In the genomic region with DNA sequence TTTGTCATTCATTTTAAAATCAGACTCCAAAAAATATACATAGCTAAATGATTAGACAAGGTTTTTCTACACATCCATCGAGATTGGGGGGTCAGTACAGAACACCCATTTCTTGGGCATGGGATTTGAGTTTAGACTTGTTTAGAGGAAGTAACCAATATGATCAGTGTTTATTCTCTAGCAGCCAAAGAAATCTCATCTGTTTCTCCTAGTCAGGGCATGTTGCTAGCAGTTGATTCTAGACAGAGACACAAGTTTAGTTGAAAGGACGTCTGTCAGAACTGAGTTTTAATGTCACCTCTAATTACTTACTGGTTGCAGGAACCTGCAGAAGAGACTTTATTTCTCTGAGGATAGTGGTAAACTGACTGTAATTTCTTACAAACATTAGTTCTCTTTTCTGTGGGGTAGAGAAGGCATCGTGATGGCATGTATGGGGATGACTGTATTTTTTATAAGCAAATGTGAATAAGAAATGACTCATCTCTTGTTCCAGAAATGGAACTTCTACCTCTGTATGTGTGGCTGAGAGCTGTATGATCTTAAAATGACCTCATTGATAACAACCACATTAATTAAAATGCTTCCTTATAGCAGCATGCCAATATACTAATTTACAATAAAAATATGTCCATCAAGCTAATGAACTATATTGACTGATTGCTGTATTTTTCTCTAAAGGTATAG, we compare ENCODE assay signal across 15 cellular contexts. TPM values are rescaled to one million over a fixed set of nuclear protein-coding genes. Genes with fewer than 3 reads are reported as not detected.
DNase-seq lines count a peak whose midpoint lies in the region; ATAC-seq, FAIRE-seq and TF ChIP-seq lines count a peak whose summit lies in the region.
"Had no signal": no experiment of that assay in that cellular context is flagged by ENCODE, and none has a peak within 500 bp of the region (broad histone marks: within the 10 kb centered on the region; RNA-seq: fewer than 3 reads in every experiment).

No MANE protein-coding gene starts in this region.

- H3K79me2 ChIP-seq in mammary epithelial cell (ENCODE audit: insufficient read depth, low read length) (no peaks in the 10 kb centered on the region), HepG2 (ENCODE audit: insufficient read depth, low read length) (peaks cover 8% of the 10 kb centered on the region)

- H3K9me3 Mint-ChIP-seq in activated T-helper 17 cell treated with anti-CD3 and anti-CD28 coated beads, Interleukin-2, amount 50 U/mL, for 72 hours, result no peaks in the 10 kb centered on the region
- H3K9me3 Mint-ChIP-seq: activated CD4-positive, alpha-beta memory T cell treated with anti-CD3 and anti-CD28 coated beads for 36 hours; activated naive CD8-positive, alpha-beta T cell treated with anti-CD3 and anti-CD28 coated beads, Interleukin-2, amount 10 ng/mL, durations not matched to agents 7 days and 5 days had no signal

- H3K36me3 Mint-ChIP-seq in activated T-helper 17 cell treated with anti-CD3 and anti-CD28 coated beads, Interleukin-2, amount 50 U/mL, for 72 hours (ENCODE audit: low read depth), result no peaks in the 10 kb centered on the region
- H3K36me3 Mint-ChIP-seq: activated CD4-positive, alpha-beta memory T cell treated with anti-CD3 and anti-CD28 coated beads for 36 hours; activated naive CD8-positive, alpha-beta T cell treated with anti-CD3 and anti-CD28 coated beads, Interleukin-2, amount 10 ng/mL, durations not matched to agents 7 days and 5 days had no signal

- DNase-seq in mammary epithelial cell (peak; percentile 60), breast epithelium (ENCODE audit: low spot score in 2 of 2) (no peak), HepG2 (ENCODE audit: low spot score) (no peak), urothelium cell line (ENCODE audit: low spot score) (no peak), GDM1 (lab: John Stamatoyannopoulos, UW) (no peak), GM19238 (ENCODE audit: insufficient read length, low spot score) (no peak)
- DNase-seq: activated CD4-positive, alpha-beta memory T cell treated with anti-CD3 and anti-CD28 coated beads for 36 hours; activated naive CD8-positive, alpha-beta T cell treated with anti-CD3 and anti-CD28 coated beads, Interleukin-2, amount 10 ng/mL, durations not matched to agents 7 days and 5 days; GOT3; NCI-H1105 treated with DMSO at 0.1 percent for 48 hours; posterior cingulate gyrus had no signal

- BruUV-seq in mammary epithelial cell (replicated peaks; lab: Mats Ljungman, UMichigan) (no TSS peak), HepG2 (replicated peaks; lab: Mats Ljungman, UMichigan) (no TSS peak)

- no peak for TF ChIP-seq CTCF in mammary epithelial cell (conservative IDR thresholded peaks at IDR 0.05 in 1 of 2, IDR thresholded peaks at IDR 0.05 in 1 of 2; ENCODE audit: extremely low read depth in 1 of 2, insufficient read depth in 1 of 2, low read depth in 1 of 2, low read length in 2 of 2)
- no peak for TF ChIP-seq CTCF in breast epithelium (IDR thresholded peaks at IDR 0.05)
- TF ChIP-seq CTCF in HepG2 (CRISPR knock-in tag; IDR thresholded peaks at IDR 0.05), result no peak

- peak overlapping the region; percentile 60 for H2AFZ ChIP-seq in mammary epithelial cell (ENCODE audit: low read depth, low read length)
- no peak overlapping the region for H2AFZ ChIP-seq in HepG2 (ENCODE audit: low read length)

- no peaks in the 10 kb centered on the region for H3K9me3 ChIP-seq in mammary epithelial cell (replicated peaks; ENCODE audit: insufficient read depth, low read length)
- no peaks in the 10 kb centered on the region for H3K9me3 ChIP-seq in breast epithelium
- H3K9me3 ChIP-seq in HepG2 (ENCODE audit: low read length), result no peaks in the 10 kb centered on the region

- FAIRE-seq in HepG2 (lab: Jason Lieb, UNC) (no peak), urothelium cell line (lab: Jason Lieb, UNC) (peak; percentile 40)

- no peak for TF ChIP-seq RAD21 in HepG2 (CRISPR knock-in tag; IDR thresholded peaks at IDR 0.05)

- peak overlapping the region; percentile 15 for H3K9ac ChIP-seq in mammary epithelial cell (ENCODE audit: insufficient read depth, low read length)
- no peak overlapping the region for H3K9ac ChIP-seq in HepG2 (ENCODE audit: insufficient read depth, low read depth, low read length)

- H3K4me2 ChIP-seq in mammary epithelial cell (ENCODE audit: insufficient read depth, low read depth, low read length) (peak overlapping the region; percentile 74), HepG2 (ENCODE audit: low read depth, low read length) (no peak overlapping the region)

- H3K4me1 ChIP-seq in mammary epithelial cell (ENCODE audit: insufficient read depth, low read length) (peaks cover 10% of the 10 kb centered on the region), breast epithelium (no peaks in the 10 kb centered on the region), HepG2 (ENCODE audit: insufficient read depth, low read length) (peaks cover 45% of the 10 kb centered on the region)

- peaks cover 23% of the 10 kb centered on the region for H3K27me3 Mint-ChIP-seq in activated T-helper 17 cell treated with anti-CD3 and anti-CD28 coated beads, Interleukin-2, amount 50 U/mL, for 72 hours

- POLR2A ChIA-PET in HepG2 (lab: Yijun Ruan, JAX), result no interaction called here

- no peak for TF ChIP-seq POLR2A in breast epithelium (IDR thresholded peaks at IDR 0.05)
- TF ChIP-seq POLR2A in HepG2 (IDR thresholded peaks at IDR 0.05; ENCODE audit: insufficient read depth in 1 of 2, low read depth in 2 of 2, low read length in 2 of 2), result no peak

- no peaks in the 10 kb centered on the region for H3K4me1 Mint-ChIP-seq in activated T-helper 17 cell treated with anti-CD3 and anti-CD28 coated beads, Interleukin-2, amount 50 U/mL, for 72 hours
- H3K4me1 Mint-ChIP-seq: activated naive CD8-positive, alpha-beta T cell treated with anti-CD3 and anti-CD28 coated beads, Interleukin-2, amount 10 ng/mL, durations not matched to agents 7 days and 5 days; B cell had no signal

- WGBS in mammary epithelial cell (ENCODE audit: low coverage, missing lambda C conversion rate), result 3% methylated on average over 3 of the region's 3 CpGs
- 96% methylated on average over 3 of the region's 3 CpGs for WGBS in HepG2 (ENCODE audit: low lambda C conversion rate)

- no peaks in the 10 kb centered on the region for H4K20me1 ChIP-seq in mammary epithelial cell (ENCODE audit: insufficient read depth, low read length)
- H4K20me1 ChIP-seq in HepG2 (ENCODE audit: insufficient read depth, low read length), result no peaks in the 10 kb centered on the region

- TF ChIP-seq EP300 in HepG2 (IDR thresholded peaks at IDR 0.05; ENCODE audit: low read depth in 2 of 2, low read length in 2 of 2), result no peak
- TF ChIP-seq EP300 in HepG2 (CRISPR knock-in tag; IDR thresholded peaks at IDR 0.05; ENCODE audit: borderline replicate concordance), result no peak

- H3K4me3 ChIP-seq in mammary epithelial cell (replicated peaks in 1 of 3; ENCODE audit: insufficient read depth in 1 of 3, low read depth in 2 of 3, low read length in 3 of 3), result peak overlapping the region in 2 of 3 experiments; percentile 14 to 21
- no peak overlapping the region for H3K4me3 ChIP-seq in breast epithelium
- H3K4me3 ChIP-seq in HepG2 (replicated peaks in 1 of 3; ENCODE audit: insufficient read depth in 1 of 3, low read depth in 2 of 3, low read length in 3 of 3), result no peak overlapping the region

- H3K27me3 ChIP-seq in mammary epithelial cell (ENCODE audit: insufficient read depth, low read length), result no peaks in the 10 kb centered on the region
- H3K27me3 ChIP-seq in breast epithelium, result no peaks in the 10 kb centered on the region
- H3K27me3 ChIP-seq in HepG2 (ENCODE audit: control insufficient read depth in 1 of 2, insufficient read depth in 2 of 2, low read length in 2 of 2), result no peaks in the 10 kb centered on the region

- ATAC-seq in activated T-helper 17 cell treated with anti-CD3 and anti-CD28 coated beads, Interleukin-2, amount 50 U/mL, for 72 hours (replicated peaks), result peak; percentile 99
- ATAC-seq in HepG2 (no peak), GM19023 (IDR thresholded peaks at IDR 0.05; ENCODE audit: unreplicated experiment) (no peak)
- ATAC-seq: Panc1 had no signal

- intact Hi-C loops in mammary epithelial cell (cut with micrococcal nuclease) (no loop called here), breast epithelium (cut with DNase I; ENCODE audit: low total_unique reads) (no loop called here), HepG2 (cut with micrococcal nuclease; ENCODE audit: unreplicated experiment) (no loop called here)

- H3K27ac ChIP-seq in mammary epithelial cell (ENCODE audit: insufficient read depth, low read depth, low read length), result peak overlapping the region; percentile 60
- no peak overlapping the region for H3K27ac ChIP-seq in breast epithelium
- H3K27ac ChIP-seq in HepG2 (ENCODE audit: extremely low read length, insufficient read depth, low read length), result no peak overlapping the region

- dilution Hi-C loops in mammary epithelial cell (cut with HindIII; ENCODE audit: low sequenced_read_pairs), result no loop called here

- CTCF ChIA-PET in mammary epithelial cell (lab: Charles Lee; ENCODE audit: low non-redundant PET), result no interaction called here
- CTCF ChIA-PET in HepG2 (lab: Yijun Ruan, JAX; ENCODE audit: low intra/inter-chr PET ratio, low total read pairs), result no interaction called here

- in situ Hi-C loops in mammary epithelial cell (cut with MboI; ENCODE audit: low sequenced_read_pairs in 2 of 2), result loop anchor here in 1 of 2 donors (25.0 kb wide), 1 partner anchor 162 kb away; no protein-coding TSS in a partner anchor
- in situ Hi-C loops in HepG2 (cut with HindIII; ENCODE audit: extremely low pct_ligation_motif_present, low pct_unique_long_range_greater_than_20kb), result no loop called here

- H3K36me3 ChIP-seq in mammary epithelial cell (ENCODE audit: insufficient read depth, low read length), result no peaks in the 10 kb centered on the region
- no peaks in the 10 kb centered on the region for H3K36me3 ChIP-seq in breast epithelium
- no peaks in the 10 kb centered on the region; a peak in 1 of 5 replicates for H3K36me3 ChIP-seq in HepG2 (replicated peaks in 1 of 2; ENCODE audit: control insufficient read depth in 1 of 2, insufficient read depth in 2 of 2, low read length in 2 of 2)

- H3K4me3 Mint-ChIP-seq in activated T-helper 17 cell treated with anti-CD3 and anti-CD28 coated beads, Interleukin-2, amount 50 U/mL, for 72 hours, result no peak overlapping the region
- H3K4me3 Mint-ChIP-seq: activated CD4-positive, alpha-beta memory T cell treated with anti-CD3 and anti-CD28 coated beads for 36 hours; activated naive CD8-positive, alpha-beta T cell treated with anti-CD3 and anti-CD28 coated beads, Interleukin-2, amount 10 ng/mL, durations not matched to agents 7 days and 5 days; B cell had no signal

- H3K27ac Mint-ChIP-seq in activated T-helper 17 cell treated with anti-CD3 and anti-CD28 coated beads, Interleukin-2, amount 50 U/mL, for 72 hours, result no peak overlapping the region
- H3K27ac Mint-ChIP-seq: activated CD4-positive, alpha-beta memory T cell treated with anti-CD3 and anti-CD28 coated beads for 36 hours; activated naive CD8-positive, alpha-beta T cell treated with anti-CD3 and anti-CD28 coated beads, Interleukin-2, amount 10 ng/mL, durations not matched to agents 7 days and 5 days; B cell had no signal

RNA-seq across cellular contexts. Expression of a gene that starts 30.6 kb away (rescaled TPM):
- total RNA-seq in mammary epithelial cell (1 to 10 TPM; 3.4 to 6.5 TPM), breast epithelium (10 to 100 TPM; 11.4 to 14.6 (median 13.4) TPM), HepG2 (2016; rRNA removed; fragmentation: Illumina TruSeq; extraction: Trizol) (59.5 and 80.6 TPM in 2 replicates)
- polyA plus RNA-seq in mammary epithelial cell (2.4 TPM), HepG2 (2011; rRNA removed) (13.0 and 18.8 TPM in 2 replicates)
- polyA minus RNA-seq in mammary epithelial cell, result 0.83 TPM
- total RNA-seq in activated T-helper 17 cell treated with anti-CD3 and anti-CD28 coated beads, Interleukin-2, amount 50 U/mL, for 72 hours, result under 1 TPM in 1 of 2 donors, not detected in 1; 0.56 TPM
- total RNA-seq in HepG2 (2016; cell fraction: cytosol; rRNA removed; fragmentation: Illumina TruSeq; extraction: Trizol; ENCODE audit: low read depth), result 7.7 and 10.8 TPM in 2 replicates
- total RNA-seq in HepG2 (2016; cell fraction: insoluble cytoplasmic fraction; rRNA removed; fragmentation: Illumina TruSeq; extraction: Trizol), result 59.9 and 79.4 TPM in 2 replicates
- 31.0 and 34.2 TPM in 2 replicates for total RNA-seq in HepG2 (2016; cell fraction: membrane; rRNA removed; fragmentation: Illumina TruSeq; extraction: Trizol)
- total RNA-seq in HepG2 (2016; cell fraction: nucleus; rRNA removed; fragmentation: Illumina TruSeq; extraction: Trizol), result 53.4 and 63.5 TPM in 2 replicates
- 11.3 and 11.5 TPM in 2 replicates for polyA plus RNA-seq in HepG2 (2011; cell fraction: cytosol; rRNA removed)
- polyA plus RNA-seq in HepG2 (2011; cell fraction: nucleus; rRNA removed), result 27.3 and 37.7 TPM in 2 replicates
- polyA plus RNA-seq in HepG2 (2012), result 10.7 and 10.9 TPM in 2 replicates
- 4.3 and 4.9 TPM in 2 replicates for polyA plus RNA-seq in HepG2 (2016; cell fraction: cytosol; fragmentation: Illumina TruSeq; extraction: Trizol; ENCODE audit: low read depth)
- polyA plus RNA-seq in HepG2 (2016; cell fraction: insoluble cytoplasmic fraction; fragmentation: Illumina TruSeq; extraction: Trizol; ENCODE audit: low read depth), result 57.8 and 61.6 TPM in 2 replicates
- 14.8 and 14.9 TPM in 2 replicates for polyA plus RNA-seq in HepG2 (2016; cell fraction: membrane; fragmentation: Illumina TruSeq; extraction: Trizol; ENCODE audit: low read depth)
- 58.3 and 64.1 TPM in 2 replicates for polyA plus RNA-seq in HepG2 (2016; cell fraction: nucleus; fragmentation: Illumina TruSeq; extraction: Trizol; ENCODE audit: insufficient read depth, low read depth)
- polyA minus RNA-seq in HepG2 (2011; rRNA and poly(A)+ RNA removed; ENCODE audit: low replicate concordance), result 19.3 and 21.6 TPM in 2 replicates
- 8.8 and 15.0 TPM in 2 replicates for polyA minus RNA-seq in HepG2 (2011; cell fraction: cytosol; rRNA and poly(A)+ RNA removed)
- 37.7 and 46.2 TPM in 2 replicates for polyA minus RNA-seq in HepG2 (2011; cell fraction: nucleus; rRNA and poly(A)+ RNA removed)
- total RNA-seq: activated CD4-positive, alpha-beta memory T cell treated with anti-CD3 and anti-CD28 coated beads for 36 hours; activated naive CD8-positive, alpha-beta T cell treated with anti-CD3 and anti-CD28 coated beads, Interleukin-2, amount 10 ng/mL, durations not matched to agents 7 days and 5 days had no signal

Comparison
In these comparisons a context has a peak if more than half of its experiments do, and no peak if none do; other contexts are left out.
1. H3K4me3 ChIP-seq: peak in mammary epithelial cell (2 of 3); none in breast epithelium (0 of 3) and HepG2 (0 of 3).